ENCODE assay signal across 8 cellular contexts in genomic region chr7:151518105-151518780, GRCh38. TPM values are rescaled to one million over a fixed set of nuclear protein-coding genes. Genes with fewer than 3 reads are reported as not detected.
DNase-seq lines count a peak whose midpoint lies in the region; ATAC-seq and TF ChIP-seq lines count a peak whose summit lies in the region.

No MANE protein-coding gene starts in this region.

- 3% methylated on average over 30 of the region's 30 CpGs for WGBS in SK-N-SH (ENCODE audit: low lambda C conversion rate)

- H3K4me2 ChIP-seq in SK-N-SH, result peak overlapping the region; percentile 89

- peak overlapping the region; percentile 77 to 81 for H3K4me3 ChIP-seq in SK-N-SH (ENCODE audit: low read depth in 2 of 2, low read length in 1 of 2)
- peak overlapping the region; percentile 82 to 98 for H3K4me3 ChIP-seq in right atrium auricular region

- TF ChIP-seq EP300 in SK-N-SH (IDR thresholded peaks at IDR 0.05; ENCODE audit: borderline replicate concordance in 1 of 2, low read depth in 1 of 2, low read length in 1 of 2), result no peak

- ATAC-seq in activated naive CD8-positive, alpha-beta T cell treated with anti-CD3 and anti-CD28 coated beads, Interleukin-2, amount 50 U/mL, for 24 hours, result peak; percentile 38
- peak; percentile 6 for ATAC-seq in sciatic nerve
- no peak for ATAC-seq in HG02610 (IDR thresholded peaks at IDR 0.05; ENCODE audit: unreplicated experiment)

- H4K20me1 ChIP-seq in SK-N-SH (ENCODE audit: insufficient read depth), result peaks cover 57% of the 10 kb centered on the region

- no peaks in the 10 kb centered on the region for H3F3A ChIP-seq in SK-N-SH (replicated peaks; ENCODE audit: insufficient read depth)

- H3K4me1 Mint-ChIP-seq in activated naive CD8-positive, alpha-beta T cell treated with anti-CD3 and anti-CD28 coated beads, Interleukin-2, amount 50 U/mL, for 24 hours, result peaks cover 56% of the 10 kb centered on the region

- H3K36me3 Mint-ChIP-seq in activated naive CD8-positive, alpha-beta T cell treated with anti-CD3 and anti-CD28 coated beads, Interleukin-2, amount 50 U/mL, for 24 hours (ENCODE audit: low read depth), result peaks cover 22% of the 10 kb centered on the region

- intact Hi-C loops in sciatic nerve (cut with DNase I), result no loop called here

- CTCF ChIA-PET in SK-N-SH (lab: Yijun Ruan, JAX), result interaction anchor here (1.0 to 3.2 kb wide), 8 partner anchors 8 to 241 kb away, joined by 3 to 18 read pairs (median 4); no protein-coding TSS in a partner anchor

- no peaks in the 10 kb centered on the region for H3K9me3 Mint-ChIP-seq in activated naive CD8-positive, alpha-beta T cell treated with anti-CD3 and anti-CD28 coated beads, Interleukin-2, amount 50 U/mL, for 24 hours

- no peaks in the 10 kb centered on the region for H3K9me3 ChIP-seq in SK-N-SH
- no peaks in the 10 kb centered on the region for H3K9me3 ChIP-seq in right atrium auricular region

- POLR2A ChIA-PET in SK-N-SH (lab: Yijun Ruan, JAX), result interaction anchor here (0.7 to 2.7 kb wide), 2 partner anchors 21 to 642 kb away, joined by 3 to 9 read pairs; no protein-coding TSS in a partner anchor

- H3K27me3 ChIP-seq in SK-N-SH (ENCODE audit: insufficient read depth), result no peaks in the 10 kb centered on the region
- no peaks in the 10 kb centered on the region for H3K27me3 ChIP-seq in right atrium auricular region

- H3K36me3 ChIP-seq in SK-N-SH (replicated peaks in 1 of 2; ENCODE audit: control insufficient read depth in 1 of 2, insufficient read depth in 2 of 2, low read length in 1 of 2) (no peaks in the 10 kb centered on the region), right atrium auricular region (no peaks in the 10 kb centered on the region)

- H3K4me1 ChIP-seq in SK-N-SH (ENCODE audit: control insufficient read depth in 1 of 2, insufficient read depth in 2 of 2, low read depth in 1 of 2, low read length in 1 of 2), result peaks cover 6 to 19% of the 10 kb centered on the region in 2 experiments; a peak in 2 of 4 replicates
- H3K4me1 ChIP-seq in right atrium auricular region, result peaks cover 0 to 44% of the 10 kb centered on the region in 2 donors

- peak overlapping the region; percentile 94 for H3K4me3 Mint-ChIP-seq in activated naive CD8-positive, alpha-beta T cell treated with anti-CD3 and anti-CD28 coated beads, Interleukin-2, amount 50 U/mL, for 24 hours

- no peak overlapping the region for H2AFZ ChIP-seq in SK-N-SH (ENCODE audit: low read depth)

- TF ChIP-seq CTCF in SK-N-SH (IDR thresholded peaks at IDR 0.05) (0 out of 2 replicates have a peak, but pooled peaks have one; percentile 8), right atrium auricular region (IDR thresholded peaks at IDR 0.05) (peak in 1 of 2 donors; percentile 21)

- H3K9ac ChIP-seq in SK-N-SH, result peak overlapping the region; percentile 88

- no peak for TF ChIP-seq RAD21 in SK-N-SH (IDR thresholded peaks at IDR 0.05; ENCODE audit: low read length)

- peaks cover 2% of the 10 kb centered on the region for H3K27me3 Mint-ChIP-seq in activated naive CD8-positive, alpha-beta T cell treated with anti-CD3 and anti-CD28 coated beads, Interleukin-2, amount 50 U/mL, for 24 hours

- peak overlapping the region; percentile 84 to 91 for H3K27ac ChIP-seq in SK-N-SH (ENCODE audit: low read depth in 2 of 2, low read length in 1 of 2)
- H3K27ac ChIP-seq in right atrium auricular region, result peak overlapping the region; percentile 98 to 99

- H3K79me2 ChIP-seq in SK-N-SH (ENCODE audit: insufficient read depth), result peaks cover 61% of the 10 kb centered on the region

- no peaks in the 10 kb centered on the region for H3K9me2 ChIP-seq in SK-N-SH

- H3K27ac Mint-ChIP-seq in activated naive CD8-positive, alpha-beta T cell treated with anti-CD3 and anti-CD28 coated beads, Interleukin-2, amount 50 U/mL, for 24 hours, result peak overlapping the region; percentile 89

- peak; percentile 38 to 65 for DNase-seq in NCI-H2081 (lab: John Stamatoyannopoulos, UW)
- no peak for DNase-seq in NCI-H2081 treated with DMSO at 0.1 percent for 48 hours (lab: John Stamatoyannopoulos, UW)
- peak; percentile 50 for DNase-seq in SK-N-SH
- DNase-seq in activated naive CD8-positive, alpha-beta T cell treated with anti-CD3 and anti-CD28 coated beads, Interleukin-2, amount 50 U/mL, for 24 hours, result peak; percentile 64
- DNase-seq in right atrium auricular region (ENCODE audit: low spot score), result peak; percentile 79
- peak; percentile 71 for DNase-seq in sciatic nerve (ENCODE audit: low spot score)
- no peak for DNase-seq in occipital lobe (lab: John Stamatoyannopoulos, UW)

TF ChIP-seq in SK-N-SH, 30 proteins besides CTCF, POLR2A, EP300 and RAD21 (continues in another document):
- TF ChIP-seq, protein P1, sequence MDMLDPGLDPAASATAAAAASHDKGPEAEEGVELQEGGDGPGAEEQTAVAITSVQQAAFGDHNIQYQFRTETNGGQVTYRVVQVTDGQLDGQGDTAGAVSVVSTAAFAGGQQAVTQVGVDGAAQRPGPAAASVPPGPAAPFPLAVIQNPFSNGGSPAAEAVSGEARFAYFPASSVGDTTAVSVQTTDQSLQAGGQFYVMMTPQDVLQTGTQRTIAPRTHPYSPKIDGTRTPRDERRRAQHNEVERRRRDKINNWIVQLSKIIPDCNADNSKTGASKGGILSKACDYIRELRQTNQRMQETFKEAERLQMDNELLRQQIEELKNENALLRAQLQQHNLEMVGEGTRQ (IDR thresholded peaks at IDR 0.05; ENCODE audit: borderline replicate concordance, low read depth, low read length), result no peak
- TF ChIP-seq FOSL2 (IDR thresholded peaks at IDR 0.05; ENCODE audit: borderline replicate concordance, low read depth) (0 out of 2 replicates have a peak, but pooled peaks have one; percentile 1), YY1 (IDR thresholded peaks at IDR 0.05; ENCODE audit: low read depth) (no peak), CHD2 (IDR thresholded peaks at IDR 0.05; ENCODE audit: low read length, partially characterized antibody) (no peak), TCF12 (IDR thresholded peaks at IDR 0.05) (no peak), FOXM1 (IDR thresholded peaks at IDR 0.05; ENCODE audit: low read depth) (no peak), NFIC (IDR thresholded peaks at IDR 0.05; ENCODE audit: borderline replicate concordance) (no peak), SIN3A (IDR thresholded peaks at IDR 0.05; ENCODE audit: borderline replicate concordance, low read depth, low read length) (peak; percentile 75; the same call in 1 of the 2 replicates), GATA2 (CRISPR knock-in tag; IDR thresholded peaks at IDR 0.05) (peak; percentile 13; the same call in 1 of the 2 replicates), NRF1 (IDR thresholded peaks at IDR 0.05; ENCODE audit: low read depth, low read length) (no peak), MAX (IDR thresholded peaks at IDR 0.05; ENCODE audit: low read depth) (peak; percentile 69), MEF2A (IDR thresholded peaks at IDR 0.05; ENCODE audit: borderline replicate concordance, low read depth) (no peak), TAF1 (IDR thresholded peaks at IDR 0.05; ENCODE audit: borderline replicate concordance, low read depth, low read length) (peak; percentile 8; the same call in 1 of the 2 replicates), MXI1 (IDR thresholded peaks at IDR 0.05; ENCODE audit: low read depth, low read length) (no peak; the same call in 1 of the 2 replicates), RCOR1 (IDR thresholded peaks at IDR 0.05; ENCODE audit: low read length) (no peak)
- TF ChIP-seq, protein P2, sequence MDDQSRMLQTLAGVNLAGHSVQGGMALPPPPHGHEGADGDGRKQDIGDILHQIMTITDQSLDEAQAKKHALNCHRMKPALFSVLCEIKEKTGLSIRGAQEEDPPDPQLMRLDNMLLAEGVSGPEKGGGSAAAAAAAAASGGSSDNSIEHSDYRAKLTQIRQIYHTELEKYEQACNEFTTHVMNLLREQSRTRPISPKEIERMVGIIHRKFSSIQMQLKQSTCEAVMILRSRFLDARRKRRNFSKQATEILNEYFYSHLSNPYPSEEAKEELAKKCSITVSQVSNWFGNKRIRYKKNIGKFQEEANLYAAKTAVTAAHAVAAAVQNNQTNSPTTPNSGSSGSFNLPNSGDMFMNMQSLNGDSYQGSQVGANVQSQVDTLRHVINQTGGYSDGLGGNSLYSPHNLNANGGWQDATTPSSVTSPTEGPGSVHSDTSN (IDR thresholded peaks at IDR 0.05), result no peak
- TF ChIP-seq, protein P3, sequence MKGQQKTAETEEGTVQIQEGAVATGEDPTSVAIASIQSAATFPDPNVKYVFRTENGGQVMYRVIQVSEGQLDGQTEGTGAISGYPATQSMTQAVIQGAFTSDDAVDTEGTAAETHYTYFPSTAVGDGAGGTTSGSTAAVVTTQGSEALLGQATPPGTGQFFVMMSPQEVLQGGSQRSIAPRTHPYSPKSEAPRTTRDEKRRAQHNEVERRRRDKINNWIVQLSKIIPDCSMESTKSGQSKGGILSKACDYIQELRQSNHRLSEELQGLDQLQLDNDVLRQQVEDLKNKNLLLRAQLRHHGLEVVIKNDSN (IDR thresholded peaks at IDR 0.05; ENCODE audit: borderline replicate concordance, low read depth), result no peak
- TF ChIP-seq, protein P4, sequence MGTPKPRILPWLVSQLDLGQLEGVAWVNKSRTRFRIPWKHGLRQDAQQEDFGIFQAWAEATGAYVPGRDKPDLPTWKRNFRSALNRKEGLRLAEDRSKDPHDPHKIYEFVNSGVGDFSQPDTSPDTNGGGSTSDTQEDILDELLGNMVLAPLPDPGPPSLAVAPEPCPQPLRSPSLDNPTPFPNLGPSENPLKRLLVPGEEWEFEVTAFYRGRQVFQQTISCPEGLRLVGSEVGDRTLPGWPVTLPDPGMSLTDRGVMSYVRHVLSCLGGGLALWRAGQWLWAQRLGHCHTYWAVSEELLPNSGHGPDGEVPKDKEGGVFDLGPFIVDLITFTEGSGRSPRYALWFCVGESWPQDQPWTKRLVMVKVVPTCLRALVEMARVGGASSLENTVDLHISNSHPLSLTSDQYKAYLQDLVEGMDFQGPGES (IDR thresholded peaks at IDR 0.05; ENCODE audit: low read depth, low read length), result no peak

RNA-seq across cellular contexts. Expression of gene RHEB, which starts 1.5 kb away (rescaled TPM):
- polyA plus RNA-seq in SK-N-SH (2012; rRNA removed), result 87.3 and 90.5 TPM in 2 replicates
- polyA plus RNA-seq in SK-N-SH (2012; cell fraction: cytosol; rRNA removed), result 116 and 169 TPM in 2 replicates
- polyA plus RNA-seq in SK-N-SH (2012; cell fraction: nucleus; rRNA removed), result 42.8 and 46.3 TPM in 2 replicates
- total RNA-seq in right atrium auricular region, result 100 to 1,000 TPM in 1 of 2 donors, 10 to 100 TPM in 1; 77.9 to 128 TPM
- 113 TPM for total RNA-seq in sciatic nerve
- total RNA-seq in occipital lobe, result 83.9 TPM

Comparison
In these comparisons a context has a peak if more than half of its experiments do, and no peak if none do; other contexts are left out.
1. DNase-seq: peak in NCI-H2081 (2 of 2), SK-N-SH (single experiment), activated naive CD8-positive, alpha-beta T cell treated with anti-CD3 and anti-CD28 coated beads, Interleukin-2, amount 50 U/mL, for 24 hours (single experiment), right atrium auricular region (single experiment) and sciatic nerve (single experiment); none in NCI-H2081 treated with DMSO at 0.1 percent for 48 hours (single experiment) and occipital lobe (single experiment).